1 cellular context compared by ENCODE assay signal in the genomic region with DNA sequence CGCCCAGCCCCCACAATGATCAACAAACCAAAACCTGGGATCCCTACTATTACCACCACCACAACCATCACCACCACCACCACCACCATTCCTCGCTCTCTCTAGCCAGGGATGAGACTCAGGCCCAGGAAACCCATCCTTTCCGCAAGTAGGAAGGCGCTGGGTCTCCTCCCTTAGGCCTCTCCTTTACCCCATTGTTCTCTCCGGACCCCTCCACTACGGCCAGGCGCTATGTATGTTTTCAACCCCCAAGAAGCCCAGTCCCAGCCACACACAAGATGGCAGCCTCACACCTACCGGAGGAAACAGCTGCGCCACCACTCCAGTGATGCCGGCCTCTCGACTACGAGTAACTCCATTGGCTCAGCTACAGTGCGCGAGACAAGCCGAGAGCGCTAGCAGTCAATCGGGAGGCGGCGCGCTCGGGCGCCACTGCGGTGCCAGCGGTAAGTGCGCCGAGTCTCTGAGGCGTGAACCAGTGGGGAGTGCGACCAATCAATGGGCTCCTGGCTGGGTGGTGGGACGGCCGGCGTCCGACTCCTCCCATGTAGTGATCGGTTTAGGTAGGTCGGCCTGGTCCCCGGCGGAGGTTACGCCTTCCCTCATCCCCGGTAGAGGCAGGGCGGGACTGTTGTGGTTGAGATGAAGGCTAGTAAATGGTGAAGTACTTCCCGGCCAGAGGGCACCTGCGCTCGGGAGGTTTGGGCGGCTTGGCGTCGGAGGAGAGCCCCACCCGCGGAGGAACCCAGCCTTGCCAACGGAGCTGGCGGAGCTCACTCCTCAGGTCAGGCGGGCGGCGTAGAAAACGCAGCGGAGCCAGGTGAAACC.
TF ChIP-seq lines count a peak whose summit lies in the region.

A gene (minus strand): TSS at position 376 of the 828 bp plus-strand sequence. CDS start 61,154 bp downstream, outside the sequence.
A gene with protein sequence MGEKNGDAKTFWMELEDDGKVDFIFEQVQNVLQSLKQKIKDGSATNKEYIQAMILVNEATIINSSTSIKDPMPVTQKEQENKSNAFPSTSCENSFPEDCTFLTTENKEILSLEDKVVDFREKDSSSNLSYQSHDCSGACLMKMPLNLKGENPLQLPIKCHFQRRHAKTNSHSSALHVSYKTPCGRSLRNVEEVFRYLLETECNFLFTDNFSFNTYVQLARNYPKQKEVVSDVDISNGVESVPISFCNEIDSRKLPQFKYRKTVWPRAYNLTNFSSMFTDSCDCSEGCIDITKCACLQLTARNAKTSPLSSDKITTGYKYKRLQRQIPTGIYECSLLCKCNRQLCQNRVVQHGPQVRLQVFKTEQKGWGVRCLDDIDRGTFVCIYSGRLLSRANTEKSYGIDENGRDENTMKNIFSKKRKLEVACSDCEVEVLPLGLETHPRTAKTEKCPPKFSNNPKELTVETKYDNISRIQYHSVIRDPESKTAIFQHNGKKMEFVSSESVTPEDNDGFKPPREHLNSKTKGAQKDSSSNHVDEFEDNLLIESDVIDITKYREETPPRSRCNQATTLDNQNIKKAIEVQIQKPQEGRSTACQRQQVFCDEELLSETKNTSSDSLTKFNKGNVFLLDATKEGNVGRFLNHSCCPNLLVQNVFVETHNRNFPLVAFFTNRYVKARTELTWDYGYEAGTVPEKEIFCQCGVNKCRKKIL (plus strand): TSS at position 586 of the 828 bp plus-strand sequence. CDS start 7,620 bp downstream, outside the sequence.

TF ChIP-seq in HepG2, 621 proteins besides CTCF, POLR2A, EP300 and RAD21 (continued from another document and continues in another):
- TF ChIP-seq, protein P1, sequence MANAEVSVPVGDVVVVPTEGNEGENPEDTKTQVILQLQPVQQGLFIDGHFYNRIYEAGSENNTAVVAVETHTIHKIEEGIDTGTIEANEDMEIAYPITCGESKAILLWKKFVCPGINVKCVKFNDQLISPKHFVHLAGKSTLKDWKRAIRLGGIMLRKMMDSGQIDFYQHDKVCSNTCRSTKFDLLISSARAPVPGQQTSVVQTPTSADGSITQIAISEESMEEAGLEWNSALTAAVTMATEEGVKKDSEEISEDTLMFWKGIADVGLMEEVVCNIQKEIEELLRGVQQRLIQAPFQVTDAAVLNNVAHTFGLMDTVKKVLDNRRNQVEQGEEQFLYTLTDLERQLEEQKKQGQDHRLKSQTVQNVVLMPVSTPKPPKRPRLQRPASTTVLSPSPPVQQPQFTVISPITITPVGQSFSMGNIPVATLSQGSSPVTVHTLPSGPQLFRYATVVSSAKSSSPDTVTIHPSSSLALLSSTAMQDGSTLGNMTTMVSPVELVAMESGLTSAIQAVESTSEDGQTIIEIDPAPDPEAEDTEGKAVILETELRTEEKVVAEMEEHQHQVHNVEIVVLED (CRISPR knock-in tag; IDR thresholded peaks at IDR 0.05; ENCODE audit: borderline replicate concordance): peak; percentile 91
- TF ChIP-seq MEF2D (CRISPR knock-in tag; IDR thresholded peaks at IDR 0.05): peak; percentile 85
- TF ChIP-seq, protein P2, sequence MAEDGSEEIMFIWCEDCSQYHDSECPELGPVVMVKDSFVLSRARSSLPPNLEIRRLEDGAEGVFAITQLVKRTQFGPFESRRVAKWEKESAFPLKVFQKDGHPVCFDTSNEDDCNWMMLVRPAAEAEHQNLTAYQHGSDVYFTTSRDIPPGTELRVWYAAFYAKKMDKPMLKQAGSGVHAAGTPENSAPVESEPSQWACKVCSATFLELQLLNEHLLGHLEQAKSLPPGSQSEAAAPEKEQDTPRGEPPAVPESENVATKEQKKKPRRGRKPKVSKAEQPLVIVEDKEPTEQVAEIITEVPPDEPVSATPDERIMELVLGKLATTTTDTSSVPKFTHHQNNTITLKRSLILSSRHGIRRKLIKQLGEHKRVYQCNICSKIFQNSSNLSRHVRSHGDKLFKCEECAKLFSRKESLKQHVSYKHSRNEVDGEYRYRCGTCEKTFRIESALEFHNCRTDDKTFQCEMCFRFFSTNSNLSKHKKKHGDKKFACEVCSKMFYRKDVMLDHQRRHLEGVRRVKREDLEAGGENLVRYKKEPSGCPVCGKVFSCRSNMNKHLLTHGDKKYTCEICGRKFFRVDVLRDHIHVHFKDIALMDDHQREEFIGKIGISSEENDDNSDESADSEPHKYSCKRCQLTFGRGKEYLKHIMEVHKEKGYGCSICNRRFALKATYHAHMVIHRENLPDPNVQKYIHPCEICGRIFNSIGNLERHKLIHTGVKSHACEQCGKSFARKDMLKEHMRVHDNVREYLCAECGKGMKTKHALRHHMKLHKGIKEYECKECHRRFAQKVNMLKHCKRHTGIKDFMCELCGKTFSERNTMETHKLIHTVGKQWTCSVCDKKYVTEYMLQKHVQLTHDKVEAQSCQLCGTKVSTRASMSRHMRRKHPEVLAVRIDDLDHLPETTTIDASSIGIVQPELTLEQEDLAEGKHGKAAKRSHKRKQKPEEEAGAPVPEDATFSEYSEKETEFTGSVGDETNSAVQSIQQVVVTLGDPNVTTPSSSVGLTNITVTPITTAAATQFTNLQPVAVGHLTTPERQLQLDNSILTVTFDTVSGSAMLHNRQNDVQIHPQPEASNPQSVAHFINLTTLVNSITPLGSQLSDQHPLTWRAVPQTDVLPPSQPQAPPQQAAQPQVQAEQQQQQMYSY (CRISPR knock-in tag; IDR thresholded peaks at IDR 0.05): no peak
- no peak for TF ChIP-seq ZNF235 (CRISPR knock-in tag; IDR thresholded peaks at IDR 0.05; ENCODE audit: borderline replicate concordance)
- TF ChIP-seq ZNF713 (CRISPR knock-in tag; IDR thresholded peaks at IDR 0.05): peak; percentile 77; the same call in 1 of the 2 replicates
- peak; percentile 17; the same call in 1 of the 2 replicates for TF ChIP-seq ARID2 (CRISPR knock-in tag; IDR thresholded peaks at IDR 0.05; ENCODE audit: borderline replicate concordance)
- TF ChIP-seq HNRNPL (IDR thresholded peaks at IDR 0.05; ENCODE audit: low read depth, low read length): 0 out of 2 replicates have a peak, but pooled peaks have one; percentile 62
- no peak for TF ChIP-seq ZSCAN22 (CRISPR knock-in tag; IDR thresholded peaks at IDR 0.05)
- peak; percentile 76; the same call in 1 of the 2 replicates for TF ChIP-seq ZNF891 (CRISPR knock-in tag; IDR thresholded peaks at IDR 0.05)
- TF ChIP-seq NFRKB (IDR thresholded peaks at IDR 0.05): peak; percentile 72
- TF ChIP-seq NCOA1 (CRISPR knock-in tag; IDR thresholded peaks at IDR 0.05): peak; percentile 73; the same call in 1 of the 2 replicates
- no peak for TF ChIP-seq HNRNPK (IDR thresholded peaks at IDR 0.05; ENCODE audit: low read depth, low read length, poor library complexity, severe bottlenecking)
- TF ChIP-seq, protein P3, sequence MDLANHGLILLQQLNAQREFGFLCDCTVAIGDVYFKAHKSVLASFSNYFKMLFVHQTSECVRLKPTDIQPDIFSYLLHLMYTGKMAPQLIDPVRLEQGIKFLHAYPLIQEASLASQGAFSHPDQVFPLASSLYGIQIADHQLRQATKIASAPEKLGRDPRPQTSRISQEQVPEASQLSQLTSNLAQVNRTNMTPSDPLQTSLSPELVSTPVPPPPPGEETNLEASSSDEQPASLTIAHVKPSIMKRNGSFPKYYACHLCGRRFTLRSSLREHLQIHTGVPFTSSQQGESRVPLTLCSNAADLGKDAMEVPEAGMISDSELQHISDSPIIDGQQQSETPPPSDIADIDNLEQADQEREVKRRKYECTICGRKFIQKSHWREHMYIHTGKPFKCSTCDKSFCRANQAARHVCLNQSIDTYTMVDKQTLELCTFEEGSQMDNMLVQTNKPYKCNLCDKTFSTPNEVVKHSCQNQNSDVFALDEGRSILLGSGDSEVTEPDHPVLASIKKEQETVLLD (CRISPR knock-in tag; IDR thresholded peaks at IDR 0.05; ENCODE audit: low read depth): peak; percentile 94
- TF ChIP-seq TAF1 (CRISPR knock-in tag; IDR thresholded peaks at IDR 0.05): peak; percentile 85; the same call in 1 of the 2 replicates
- TF ChIP-seq NFYB (CRISPR knock-in tag; IDR thresholded peaks at IDR 0.05): peak; percentile 90
- TF ChIP-seq BORCS8-MEF2B (CRISPR knock-in tag; IDR thresholded peaks at IDR 0.05): peak; percentile 16
- 0 out of 2 replicates have a peak, but pooled peaks have one; percentile 26 for TF ChIP-seq ZNF546 (CRISPR knock-in tag; conservative IDR thresholded peaks at IDR 0.05)
- TF ChIP-seq IKZF4 (CRISPR knock-in tag; IDR thresholded peaks at IDR 0.05; ENCODE audit: borderline replicate concordance, low read depth, not compliant biosample characterization): peak; percentile 62
- 0 out of 2 replicates have a peak, but pooled peaks have one; percentile 33 for TF ChIP-seq ZBTB20 (CRISPR knock-in tag; IDR thresholded peaks at IDR 0.05; ENCODE audit: borderline replicate concordance, low read depth)
- TF ChIP-seq, protein P4, sequence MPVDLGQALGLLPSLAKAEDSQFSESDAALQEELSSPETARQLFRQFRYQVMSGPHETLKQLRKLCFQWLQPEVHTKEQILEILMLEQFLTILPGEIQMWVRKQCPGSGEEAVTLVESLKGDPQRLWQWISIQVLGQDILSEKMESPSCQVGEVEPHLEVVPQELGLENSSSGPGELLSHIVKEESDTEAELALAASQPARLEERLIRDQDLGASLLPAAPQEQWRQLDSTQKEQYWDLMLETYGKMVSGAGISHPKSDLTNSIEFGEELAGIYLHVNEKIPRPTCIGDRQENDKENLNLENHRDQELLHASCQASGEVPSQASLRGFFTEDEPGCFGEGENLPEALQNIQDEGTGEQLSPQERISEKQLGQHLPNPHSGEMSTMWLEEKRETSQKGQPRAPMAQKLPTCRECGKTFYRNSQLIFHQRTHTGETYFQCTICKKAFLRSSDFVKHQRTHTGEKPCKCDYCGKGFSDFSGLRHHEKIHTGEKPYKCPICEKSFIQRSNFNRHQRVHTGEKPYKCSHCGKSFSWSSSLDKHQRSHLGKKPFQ (CRISPR knock-in tag; IDR thresholded peaks at IDR 0.05; ENCODE audit: insufficient replicate concordance): peak; percentile 73
- TF ChIP-seq ZMYM4 (CRISPR knock-in tag; IDR thresholded peaks at IDR 0.05): peak; percentile 100
- TF ChIP-seq, protein P5, sequence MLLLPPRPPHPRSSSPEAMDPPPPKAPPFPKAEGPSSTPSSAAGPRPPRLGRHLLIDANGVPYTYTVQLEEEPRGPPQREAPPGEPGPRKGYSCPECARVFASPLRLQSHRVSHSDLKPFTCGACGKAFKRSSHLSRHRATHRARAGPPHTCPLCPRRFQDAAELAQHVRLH (CRISPR knock-in tag; IDR thresholded peaks at IDR 0.05; ENCODE audit: borderline replicate concordance, low read depth): peak; percentile 10; the same call in 1 of the 2 replicates
- peak; percentile 83 for TF ChIP-seq SP2 (CRISPR knock-in tag; IDR thresholded peaks at IDR 0.05)
- TF ChIP-seq RFXAP (CRISPR knock-in tag; IDR thresholded peaks at IDR 0.05; ENCODE audit: borderline replicate concordance): peak; percentile 96
- TF ChIP-seq NCOA5 (CRISPR knock-in tag; IDR thresholded peaks at IDR 0.05): no peak
- no peak; the same call in 1 of the 2 replicates for TF ChIP-seq ZNF441 (CRISPR knock-in tag; IDR thresholded peaks at IDR 0.05; ENCODE audit: borderline replicate concordance)
- TF ChIP-seq, protein P6, sequence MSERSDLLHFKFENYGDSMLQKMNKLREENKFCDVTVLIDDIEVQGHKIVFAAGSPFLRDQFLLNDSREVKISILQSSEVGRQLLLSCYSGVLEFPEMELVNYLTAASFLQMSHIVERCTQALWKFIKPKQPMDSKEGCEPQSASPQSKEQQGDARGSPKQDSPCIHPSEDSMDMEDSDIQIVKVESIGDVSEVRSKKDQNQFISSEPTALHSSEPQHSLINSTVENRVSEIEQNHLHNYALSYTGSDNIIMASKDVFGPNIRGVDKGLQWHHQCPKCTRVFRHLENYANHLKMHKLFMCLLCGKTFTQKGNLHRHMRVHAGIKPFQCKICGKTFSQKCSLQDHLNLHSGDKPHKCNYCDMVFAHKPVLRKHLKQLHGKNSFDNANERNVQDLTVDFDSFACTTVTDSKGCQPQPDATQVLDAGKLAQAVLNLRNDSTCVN (CRISPR knock-in tag; IDR thresholded peaks at IDR 0.05; ENCODE audit: borderline replicate concordance): peak; percentile 61
- peak; percentile 4 for TF ChIP-seq RARA (CRISPR knock-in tag; IDR thresholded peaks at IDR 0.05)
- TF ChIP-seq ZZZ3 (CRISPR knock-in tag; IDR thresholded peaks at IDR 0.05; ENCODE audit: borderline replicate concordance): peak; percentile 21; the same call in 1 of the 2 replicates
- peak; percentile 62; the same call in 1 of the 2 replicates for TF ChIP-seq HDAC2 (CRISPR knock-in tag; IDR thresholded peaks at IDR 0.05)
- no peak for TF ChIP-seq HHEX (CRISPR knock-in tag; IDR thresholded peaks at IDR 0.05)
- TF ChIP-seq ZNF33A (CRISPR knock-in tag; IDR thresholded peaks at IDR 0.05; ENCODE audit: borderline replicate concordance): 0 out of 2 replicates have a peak, but pooled peaks have one; percentile 74
- TF ChIP-seq, protein P7, sequence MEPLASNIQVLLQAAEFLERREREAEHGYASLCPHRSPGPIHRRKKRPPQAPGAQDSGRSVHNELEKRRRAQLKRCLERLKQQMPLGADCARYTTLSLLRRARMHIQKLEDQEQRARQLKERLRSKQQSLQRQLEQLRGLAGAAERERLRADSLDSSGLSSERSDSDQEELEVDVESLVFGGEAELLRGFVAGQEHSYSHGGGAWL (CRISPR knock-in tag; IDR thresholded peaks at IDR 0.05): no peak
- TF ChIP-seq MXI1 (IDR thresholded peaks at IDR 0.05; ENCODE audit: borderline replicate concordance, low read depth, low read length): peak; percentile 65; the same call in 2 of the 3 replicates
- TF ChIP-seq, protein P8, sequence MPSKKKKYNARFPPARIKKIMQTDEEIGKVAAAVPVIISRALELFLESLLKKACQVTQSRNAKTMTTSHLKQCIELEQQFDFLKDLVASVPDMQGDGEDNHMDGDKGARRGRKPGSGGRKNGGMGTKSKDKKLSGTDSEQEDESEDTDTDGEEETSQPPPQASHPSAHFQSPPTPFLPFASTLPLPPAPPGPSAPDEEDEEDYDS (CRISPR knock-in tag; IDR thresholded peaks at IDR 0.05): peak; percentile 94
- peak; percentile 98 for TF ChIP-seq NAIF1 (CRISPR knock-in tag; IDR thresholded peaks at IDR 0.05; ENCODE audit: borderline replicate concordance)
- no peak for TF ChIP-seq TEAD2 (CRISPR knock-in tag; IDR thresholded peaks at IDR 0.05)
- no peak for TF ChIP-seq KLF11 (CRISPR knock-in tag; IDR thresholded peaks at IDR 0.05)
- no peak; the same call in 1 of the 2 replicates for TF ChIP-seq ZNF431 (CRISPR knock-in tag; IDR thresholded peaks at IDR 0.05; ENCODE audit: borderline replicate concordance, low read depth)
